1 cellular context compared by ENCODE assay signal in the genomic region with DNA sequence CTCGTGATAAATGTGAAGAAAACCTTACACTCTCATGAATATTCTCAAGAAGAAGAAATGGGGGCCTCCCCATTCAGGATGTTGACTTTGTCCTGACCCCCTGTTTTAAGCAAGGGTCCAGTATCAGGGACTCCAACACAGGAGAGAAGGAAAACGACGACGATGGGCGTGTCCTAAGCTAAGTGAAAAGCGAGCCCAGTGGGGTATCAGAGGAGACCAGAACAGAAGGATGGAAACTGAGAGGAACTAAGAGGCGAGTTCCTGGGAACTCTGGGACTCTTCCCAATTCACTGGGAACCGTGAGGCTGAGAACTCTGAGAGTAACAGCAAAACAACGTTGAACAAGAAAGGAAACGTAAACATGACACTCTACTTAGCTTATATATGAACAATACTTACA.
TF ChIP-seq lines count a peak whose summit lies in the region.

No MANE protein-coding gene starts in this region.

TF ChIP-seq in GM23338, 12 proteins besides CTCF, POLR2A, EP300 and RAD21 (continued from another document):
- TF ChIP-seq, protein P1, sequence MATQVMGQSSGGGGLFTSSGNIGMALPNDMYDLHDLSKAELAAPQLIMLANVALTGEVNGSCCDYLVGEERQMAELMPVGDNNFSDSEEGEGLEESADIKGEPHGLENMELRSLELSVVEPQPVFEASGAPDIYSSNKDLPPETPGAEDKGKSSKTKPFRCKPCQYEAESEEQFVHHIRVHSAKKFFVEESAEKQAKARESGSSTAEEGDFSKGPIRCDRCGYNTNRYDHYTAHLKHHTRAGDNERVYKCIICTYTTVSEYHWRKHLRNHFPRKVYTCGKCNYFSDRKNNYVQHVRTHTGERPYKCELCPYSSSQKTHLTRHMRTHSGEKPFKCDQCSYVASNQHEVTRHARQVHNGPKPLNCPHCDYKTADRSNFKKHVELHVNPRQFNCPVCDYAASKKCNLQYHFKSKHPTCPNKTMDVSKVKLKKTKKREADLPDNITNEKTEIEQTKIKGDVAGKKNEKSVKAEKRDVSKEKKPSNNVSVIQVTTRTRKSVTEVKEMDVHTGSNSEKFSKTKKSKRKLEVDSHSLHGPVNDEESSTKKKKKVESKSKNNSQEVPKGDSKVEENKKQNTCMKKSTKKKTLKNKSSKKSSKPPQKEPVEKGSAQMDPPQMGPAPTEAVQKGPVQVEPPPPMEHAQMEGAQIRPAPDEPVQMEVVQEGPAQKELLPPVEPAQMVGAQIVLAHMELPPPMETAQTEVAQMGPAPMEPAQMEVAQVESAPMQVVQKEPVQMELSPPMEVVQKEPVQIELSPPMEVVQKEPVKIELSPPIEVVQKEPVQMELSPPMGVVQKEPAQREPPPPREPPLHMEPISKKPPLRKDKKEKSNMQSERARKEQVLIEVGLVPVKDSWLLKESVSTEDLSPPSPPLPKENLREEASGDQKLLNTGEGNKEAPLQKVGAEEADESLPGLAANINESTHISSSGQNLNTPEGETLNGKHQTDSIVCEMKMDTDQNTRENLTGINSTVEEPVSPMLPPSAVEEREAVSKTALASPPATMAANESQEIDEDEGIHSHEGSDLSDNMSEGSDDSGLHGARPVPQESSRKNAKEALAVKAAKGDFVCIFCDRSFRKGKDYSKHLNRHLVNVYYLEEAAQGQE (IDR thresholded peaks at IDR 0.05; ENCODE audit: unreplicated experiment): no peak
